ENCODE assay signal across 20 cellular contexts in genomic region chr9:123314617-123315016, GRCh38. TPM values are rescaled to one million over a fixed set of nuclear protein-coding genes. Genes with fewer than 3 reads are reported as not detected.
"Had no signal": no experiment of that assay in that cellular context is flagged by ENCODE, and none has a peak within 500 bp of the region (broad histone marks: within the 10 kb centered on the region; RNA-seq: fewer than 3 reads in every experiment).

No MANE protein-coding gene starts in this region.

- H3K4me3 Mint-ChIP-seq: naive thymus-derived CD4-positive, alpha-beta T cell; nephron progenitor cell; stimulated activated naive CD8-positive, alpha-beta T cell treated with anti-CD3 and anti-CD28 coated beads, Interleukin-15, Interleukin-2, amounts not matched to agents 100 ng/mL and 50 ng/mL, for 24 hours had no signal

- H3K27ac Mint-ChIP-seq: nephron progenitor cell; stimulated activated naive CD8-positive, alpha-beta T cell treated with anti-CD3 and anti-CD28 coated beads, Interleukin-15, Interleukin-2, amounts not matched to agents 100 ng/mL and 50 ng/mL, for 24 hours had no signal

- H3K27ac ChIP-seq: heart left ventricle, sigmoid colon, skin epidermis, thoracic aorta, transverse colon had no signal

- H3K36me3 ChIP-seq: heart left ventricle, sigmoid colon, thoracic aorta, transverse colon had no signal

- H3K27me3 ChIP-seq: heart left ventricle, sigmoid colon, transverse colon had no signal

- DNase-seq: effector memory CD4-positive, alpha-beta T cell; heart left ventricle; hippocampal formation; naive thymus-derived CD4-positive, alpha-beta T cell; nephron progenitor cell; posterior cingulate gyrus; sigmoid colon; stimulated activated CD4-positive, alpha-beta T cell treated with anti-CD3 and anti-CD28 coated beads, Interleukin-12 subunit alpha, Interleukin-12 subunit beta, amount 100 ng/mL, for 4 hours; transverse colon had no signal

- H3K9me3 Mint-ChIP-seq: naive thymus-derived CD4-positive, alpha-beta T cell; nephron progenitor cell; stimulated activated naive CD8-positive, alpha-beta T cell treated with anti-CD3 and anti-CD28 coated beads, Interleukin-15, Interleukin-2, amounts not matched to agents 100 ng/mL and 50 ng/mL, for 24 hours had no signal

- H3K36me3 Mint-ChIP-seq: naive thymus-derived CD4-positive, alpha-beta T cell had no signal

- H3K9me3 ChIP-seq: heart left ventricle, sigmoid colon, thoracic aorta, transverse colon had no signal

- ATAC-seq: heart left ventricle; left lobe of liver; naive thymus-derived CD4-positive, alpha-beta T cell had no signal

- H3K4me3 ChIP-seq: heart left ventricle, sigmoid colon, skin epidermis, thoracic aorta, transverse colon had no signal

RNA-seq across cellular contexts. Expression of gene CRB2, which starts 41.4 kb away (rescaled TPM):
- total RNA-seq: esophagus mucosa; fibroblast of lung; left lobe of liver; lower leg skin; mesenteric fat pad; mononuclear cell; naive thymus-derived CD4-positive, alpha-beta T cell; osteocyte; pulmonary artery endothelial cell; thoracic aorta had no signal
